Comparison of ENCODE assay signal across 1 cellular context in the genomic region with DNA sequence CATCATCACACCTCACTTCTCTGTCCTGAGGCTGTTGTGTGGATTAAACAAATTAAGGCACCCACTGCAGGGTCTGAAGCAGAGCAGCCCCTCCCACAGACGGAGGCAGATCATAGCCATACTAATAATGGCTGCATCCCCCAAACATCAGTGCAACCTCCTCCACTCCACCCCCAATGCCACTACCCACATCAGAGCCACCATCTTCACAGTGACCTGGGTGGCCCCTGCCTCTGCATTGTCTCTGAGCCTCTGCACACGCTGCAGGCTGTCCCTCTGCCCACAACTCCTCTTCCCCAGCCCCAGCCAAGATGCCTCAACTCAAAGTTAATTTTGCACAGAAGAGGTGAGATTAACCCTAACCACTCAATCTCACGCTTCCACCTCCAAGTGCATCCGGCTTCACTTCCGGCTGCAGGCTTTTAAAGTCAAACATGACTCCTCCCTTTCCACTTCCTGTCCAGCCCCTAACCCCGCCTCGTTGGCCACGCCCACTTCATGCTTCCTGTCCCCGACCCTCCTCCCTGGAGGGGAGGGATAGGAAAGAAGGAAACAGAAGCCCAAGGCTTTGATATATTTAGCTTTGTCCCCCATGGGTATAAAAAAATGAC.
TF ChIP-seq lines count a peak whose summit lies in the region.

No MANE protein-coding gene starts in this region.

TF ChIP-seq in GM12878, 131 proteins besides CTCF, POLR2A, EP300 and RAD21 (continued from another document):
- TF ChIP-seq, protein P1, sequence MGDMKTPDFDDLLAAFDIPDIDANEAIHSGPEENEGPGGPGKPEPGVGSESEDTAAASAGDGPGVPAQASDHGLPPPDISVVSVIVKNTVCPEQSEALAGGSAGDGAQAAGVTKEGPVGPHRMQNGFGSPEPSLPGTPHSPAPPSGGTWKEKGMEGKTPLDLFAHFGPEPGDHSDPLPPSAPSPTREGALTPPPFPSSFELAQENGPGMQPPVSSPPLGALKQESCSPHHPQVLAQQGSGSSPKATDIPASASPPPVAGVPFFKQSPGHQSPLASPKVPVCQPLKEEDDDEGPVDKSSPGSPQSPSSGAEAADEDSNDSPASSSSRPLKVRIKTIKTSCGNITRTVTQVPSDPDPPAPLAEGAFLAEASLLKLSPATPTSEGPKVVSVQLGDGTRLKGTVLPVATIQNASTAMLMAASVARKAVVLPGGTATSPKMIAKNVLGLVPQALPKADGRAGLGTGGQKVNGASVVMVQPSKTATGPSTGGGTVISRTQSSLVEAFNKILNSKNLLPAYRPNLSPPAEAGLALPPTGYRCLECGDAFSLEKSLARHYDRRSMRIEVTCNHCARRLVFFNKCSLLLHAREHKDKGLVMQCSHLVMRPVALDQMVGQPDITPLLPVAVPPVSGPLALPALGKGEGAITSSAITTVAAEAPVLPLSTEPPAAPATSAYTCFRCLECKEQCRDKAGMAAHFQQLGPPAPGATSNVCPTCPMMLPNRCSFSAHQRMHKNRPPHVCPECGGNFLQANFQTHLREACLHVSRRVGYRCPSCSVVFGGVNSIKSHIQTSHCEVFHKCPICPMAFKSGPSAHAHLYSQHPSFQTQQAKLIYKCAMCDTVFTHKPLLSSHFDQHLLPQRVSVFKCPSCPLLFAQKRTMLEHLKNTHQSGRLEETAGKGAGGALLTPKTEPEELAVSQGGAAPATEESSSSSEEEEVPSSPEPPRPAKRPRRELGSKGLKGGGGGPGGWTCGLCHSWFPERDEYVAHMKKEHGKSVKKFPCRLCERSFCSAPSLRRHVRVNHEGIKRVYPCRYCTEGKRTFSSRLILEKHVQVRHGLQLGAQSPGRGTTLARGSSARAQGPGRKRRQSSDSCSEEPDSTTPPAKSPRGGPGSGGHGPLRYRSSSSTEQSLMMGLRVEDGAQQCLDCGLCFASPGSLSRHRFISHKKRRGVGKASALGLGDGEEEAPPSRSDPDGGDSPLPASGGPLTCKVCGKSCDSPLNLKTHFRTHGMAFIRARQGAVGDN (IDR thresholded peaks at IDR 0.05): no peak
- TF ChIP-seq, protein P2, sequence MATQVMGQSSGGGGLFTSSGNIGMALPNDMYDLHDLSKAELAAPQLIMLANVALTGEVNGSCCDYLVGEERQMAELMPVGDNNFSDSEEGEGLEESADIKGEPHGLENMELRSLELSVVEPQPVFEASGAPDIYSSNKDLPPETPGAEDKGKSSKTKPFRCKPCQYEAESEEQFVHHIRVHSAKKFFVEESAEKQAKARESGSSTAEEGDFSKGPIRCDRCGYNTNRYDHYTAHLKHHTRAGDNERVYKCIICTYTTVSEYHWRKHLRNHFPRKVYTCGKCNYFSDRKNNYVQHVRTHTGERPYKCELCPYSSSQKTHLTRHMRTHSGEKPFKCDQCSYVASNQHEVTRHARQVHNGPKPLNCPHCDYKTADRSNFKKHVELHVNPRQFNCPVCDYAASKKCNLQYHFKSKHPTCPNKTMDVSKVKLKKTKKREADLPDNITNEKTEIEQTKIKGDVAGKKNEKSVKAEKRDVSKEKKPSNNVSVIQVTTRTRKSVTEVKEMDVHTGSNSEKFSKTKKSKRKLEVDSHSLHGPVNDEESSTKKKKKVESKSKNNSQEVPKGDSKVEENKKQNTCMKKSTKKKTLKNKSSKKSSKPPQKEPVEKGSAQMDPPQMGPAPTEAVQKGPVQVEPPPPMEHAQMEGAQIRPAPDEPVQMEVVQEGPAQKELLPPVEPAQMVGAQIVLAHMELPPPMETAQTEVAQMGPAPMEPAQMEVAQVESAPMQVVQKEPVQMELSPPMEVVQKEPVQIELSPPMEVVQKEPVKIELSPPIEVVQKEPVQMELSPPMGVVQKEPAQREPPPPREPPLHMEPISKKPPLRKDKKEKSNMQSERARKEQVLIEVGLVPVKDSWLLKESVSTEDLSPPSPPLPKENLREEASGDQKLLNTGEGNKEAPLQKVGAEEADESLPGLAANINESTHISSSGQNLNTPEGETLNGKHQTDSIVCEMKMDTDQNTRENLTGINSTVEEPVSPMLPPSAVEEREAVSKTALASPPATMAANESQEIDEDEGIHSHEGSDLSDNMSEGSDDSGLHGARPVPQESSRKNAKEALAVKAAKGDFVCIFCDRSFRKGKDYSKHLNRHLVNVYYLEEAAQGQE (IDR thresholded peaks at IDR 0.05; ENCODE audit: low read depth, low read length): 0 out of 2 replicates have a peak, but pooled peaks have one; percentile 40
- TF ChIP-seq SPI1 (IDR thresholded peaks at IDR 0.05; ENCODE audit: borderline replicate concordance, insufficient read depth, low read depth, low read length): peak; percentile 28; the same call in 1 of the 2 replicates
- peak; percentile 41; the same call in 1 of the 2 replicates for TF ChIP-seq SMAD5 (IDR thresholded peaks at IDR 0.05; ENCODE audit: low read depth)
- TF ChIP-seq, protein P3, sequence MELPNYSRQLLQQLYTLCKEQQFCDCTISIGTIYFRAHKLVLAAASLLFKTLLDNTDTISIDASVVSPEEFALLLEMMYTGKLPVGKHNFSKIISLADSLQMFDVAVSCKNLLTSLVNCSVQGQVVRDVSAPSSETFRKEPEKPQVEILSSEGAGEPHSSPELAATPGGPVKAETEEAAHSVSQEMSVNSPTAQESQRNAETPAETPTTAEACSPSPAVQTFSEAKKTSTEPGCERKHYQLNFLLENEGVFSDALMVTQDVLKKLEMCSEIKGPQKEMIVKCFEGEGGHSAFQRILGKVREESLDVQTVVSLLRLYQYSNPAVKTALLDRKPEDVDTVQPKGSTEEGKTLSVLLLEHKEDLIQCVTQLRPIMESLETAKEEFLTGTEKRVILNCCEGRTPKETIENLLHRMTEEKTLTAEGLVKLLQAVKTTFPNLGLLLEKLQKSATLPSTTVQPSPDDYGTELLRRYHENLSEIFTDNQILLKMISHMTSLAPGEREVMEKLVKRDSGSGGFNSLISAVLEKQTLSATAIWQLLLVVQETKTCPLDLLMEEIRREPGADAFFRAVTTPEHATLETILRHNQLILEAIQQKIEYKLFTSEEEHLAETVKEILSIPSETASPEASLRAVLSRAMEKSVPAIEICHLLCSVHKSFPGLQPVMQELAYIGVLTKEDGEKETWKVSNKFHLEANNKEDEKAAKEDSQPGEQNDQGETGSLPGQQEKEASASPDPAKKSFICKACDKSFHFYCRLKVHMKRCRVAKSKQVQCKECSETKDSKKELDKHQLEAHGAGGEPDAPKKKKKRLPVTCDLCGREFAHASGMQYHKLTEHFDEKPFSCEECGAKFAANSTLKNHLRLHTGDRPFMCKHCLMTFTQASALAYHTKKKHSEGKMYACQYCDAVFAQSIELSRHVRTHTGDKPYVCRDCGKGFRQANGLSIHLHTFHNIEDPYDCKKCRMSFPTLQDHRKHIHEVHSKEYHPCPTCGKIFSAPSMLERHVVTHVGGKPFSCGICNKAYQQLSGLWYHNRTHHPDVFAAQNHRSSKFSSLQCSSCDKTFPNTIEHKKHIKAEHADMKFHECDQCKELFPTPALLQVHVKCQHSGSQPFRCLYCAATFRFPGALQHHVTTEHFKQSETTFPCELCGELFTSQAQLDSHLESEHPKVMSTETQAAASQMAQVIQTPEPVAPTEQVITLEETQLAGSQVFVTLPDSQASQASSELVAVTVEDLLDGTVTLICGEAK (IDR thresholded peaks at IDR 0.05; ENCODE audit: borderline replicate concordance): 0 out of 2 replicates have a peak, but pooled peaks have one; percentile 29
- TF ChIP-seq HDGF (IDR thresholded peaks at IDR 0.05): peak; percentile 58; the same call in 1 of the 2 replicates
